Comparison of ENCODE assay signal across 15 cellular contexts in genomic region chr17:74690409-74690825, GRCh38. TPM values are rescaled to one million over a fixed set of nuclear protein-coding genes. Genes with fewer than 3 reads are reported as not detected.
DNase-seq lines count a peak whose midpoint lies in the region; ATAC-seq, FAIRE-seq and TF ChIP-seq lines count a peak whose summit lies in the region.
"Had no signal": no experiment of that assay in that cellular context is flagged by ENCODE, and none has a peak within 500 bp of the region (broad histone marks: within the 10 kb centered on the region; RNA-seq: fewer than 3 reads in every experiment).

No MANE protein-coding gene starts in this region.

- H3K79me2 ChIP-seq in HepG2 (ENCODE audit: insufficient read depth, low read length): no peaks in the 10 kb centered on the region

- no TSS peak for BruUV-seq in HepG2 (replicated peaks; lab: Mats Ljungman, UMichigan)

- no peak for DNase-seq in activated CD8-positive, alpha-beta T cell treated with anti-CD3 and anti-CD28 coated beads for 36 hours
- DNase-seq in activated CD8-positive, alpha-beta T cell treated with anti-CD3 and anti-CD28 coated beads, Interleukin-2, amount 10 ng/mL, durations not matched to agents 7 days and 5 days: no peak
- no peak for DNase-seq in T-helper 17 cell
- no peak for DNase-seq in HepG2 (ENCODE audit: low spot score)
- DNase-seq in tibial nerve (ENCODE audit: low spot score in 2 of 2): peak in 1 of 2 donors; percentile 35
- no peak for DNase-seq in chondrocyte (ENCODE audit: low spot score)
- DNase-seq in stimulated activated CD4-positive, alpha-beta T cell treated with anti-CD3 and anti-CD28 coated beads, Interleukin-4, amount 100 ng/mL, for 24 hours: no peak
- DNase-seq: islet precursor cell had no signal

- H3K4me1 Mint-ChIP-seq in activated CD8-positive, alpha-beta T cell treated with anti-CD3 and anti-CD28 coated beads for 36 hours (ENCODE audit: low read depth): peaks cover 4% of the 10 kb centered on the region
- H3K4me1 Mint-ChIP-seq in activated CD8-positive, alpha-beta T cell treated with anti-CD3 and anti-CD28 coated beads, Interleukin-2, amount 10 ng/mL, durations not matched to agents 7 days and 5 days (ENCODE audit: low read depth): peaks cover 30% of the 10 kb centered on the region
- H3K4me1 Mint-ChIP-seq in T-helper 17 cell (peaks cover 2% of the 10 kb centered on the region), chondrocyte (ENCODE audit: low read depth) (no peaks in the 10 kb centered on the region)
- H3K4me1 Mint-ChIP-seq: nephron had no signal

- TF ChIP-seq CTCF in activated CD8-positive, alpha-beta T cell treated with anti-CD3 and anti-CD28 coated beads for 36 hours (IDR thresholded peaks at IDR 0.05): no peak
- TF ChIP-seq CTCF in HepG2 (CRISPR knock-in tag; IDR thresholded peaks at IDR 0.05) (no peak), tibial nerve (IDR thresholded peaks at IDR 0.05) (no peak), chondrocyte (IDR thresholded peaks at IDR 0.05) (no peak)

- H3K36me3 ChIP-seq in HepG2 (replicated peaks in 1 of 2; ENCODE audit: control insufficient read depth in 1 of 2, insufficient read depth in 2 of 2, low read length in 2 of 2) (no peaks in the 10 kb centered on the region), tibial nerve (no peaks in the 10 kb centered on the region)

- peak overlapping the region; percentile 43 for H3K27ac Mint-ChIP-seq in activated CD8-positive, alpha-beta T cell treated with anti-CD3 and anti-CD28 coated beads for 36 hours
- H3K27ac Mint-ChIP-seq in activated CD8-positive, alpha-beta T cell treated with anti-CD3 and anti-CD28 coated beads, Interleukin-2, amount 10 ng/mL, durations not matched to agents 7 days and 5 days: no peak overlapping the region
- H3K27ac Mint-ChIP-seq in T-helper 17 cell (peak overlapping the region; percentile 27), chondrocyte (ENCODE audit: unreplicated experiment) (no peak overlapping the region)
- H3K27ac Mint-ChIP-seq: nephron, type B pancreatic cell had no signal

- peaks cover 2% of the 10 kb centered on the region; the same call in 1 of the 2 replicates for H4K20me1 ChIP-seq in HepG2 (ENCODE audit: insufficient read depth, low read length)

- H3K9me3 ChIP-seq in T-helper 17 cell (ENCODE audit: control insufficient read depth, low read length, poor library complexity, severe bottlenecking): no peaks in the 10 kb centered on the region
- H3K9me3 ChIP-seq in HepG2 (ENCODE audit: low read length): no peaks in the 10 kb centered on the region
- no peaks in the 10 kb centered on the region for H3K9me3 ChIP-seq in tibial nerve

- POLR2A ChIA-PET in activated CD8-positive, alpha-beta T cell treated with anti-CD3 and anti-CD28 coated beads for 36 hours (lab: Charles Lee): interaction anchor here (1.3 kb wide), 1 partner anchor 11 kb away, joined by 4 read pairs; no protein-coding TSS in a partner anchor
- POLR2A ChIA-PET in activated CD8-positive, alpha-beta T cell treated with anti-CD3 and anti-CD28 coated beads, Interleukin-2, amount 10 ng/mL, durations not matched to agents 7 days and 5 days (lab: Charles Lee): no interaction called here
- POLR2A ChIA-PET in HepG2 (lab: Yijun Ruan, JAX): no interaction called here

- in situ Hi-C loops in HepG2 (cut with HindIII; ENCODE audit: extremely low pct_ligation_motif_present, low pct_unique_long_range_greater_than_20kb): no loop called here

- H3K4me3 ChIP-seq in HepG2 (replicated peaks in 1 of 3; ENCODE audit: insufficient read depth in 1 of 3, low read depth in 2 of 3, low read length in 3 of 3) (no peak overlapping the region), tibial nerve (no peak overlapping the region)
- H3K4me3 ChIP-seq: dorsolateral prefrontal cortex, skin epidermis had no signal

- peaks cover 2% of the 10 kb centered on the region for H3K27me3 Mint-ChIP-seq in activated CD8-positive, alpha-beta T cell treated with anti-CD3 and anti-CD28 coated beads for 36 hours
- peaks cover 31% of the 10 kb centered on the region for H3K27me3 Mint-ChIP-seq in activated CD8-positive, alpha-beta T cell treated with anti-CD3 and anti-CD28 coated beads, Interleukin-2, amount 10 ng/mL, durations not matched to agents 7 days and 5 days (ENCODE audit: low read depth)
- H3K27me3 Mint-ChIP-seq in T-helper 17 cell: peaks cover 33% of the 10 kb centered on the region
- H3K27me3 Mint-ChIP-seq in chondrocyte (ENCODE audit: low read depth): peaks cover 51% of the 10 kb centered on the region

- ATAC-seq in activated CD8-positive, alpha-beta T cell treated with anti-CD3 and anti-CD28 coated beads for 36 hours: no peak
- no peak for ATAC-seq in activated CD8-positive, alpha-beta T cell treated with anti-CD3 and anti-CD28 coated beads, Interleukin-2, amount 10 ng/mL, durations not matched to agents 7 days and 5 days
- peak; percentile 47 for ATAC-seq in T-helper 17 cell
- 0 out of 3 replicates have a peak, but pooled peaks have one; percentile 29 for ATAC-seq in HepG2
- ATAC-seq in GM21825 (IDR thresholded peaks at IDR 0.05; ENCODE audit: unreplicated experiment): no peak

- H3K4me2 ChIP-seq in HepG2 (ENCODE audit: low read depth, low read length): no peak overlapping the region

- intact Hi-C loops in activated CD8-positive, alpha-beta T cell treated with anti-CD3 and anti-CD28 coated beads for 36 hours (cut with micrococcal nuclease): no loop called here
- intact Hi-C loops in HepG2 (cut with micrococcal nuclease; ENCODE audit: unreplicated experiment): no loop called here

- H2AFZ ChIP-seq in HepG2 (ENCODE audit: low read length): no peak overlapping the region

- H3K27me3 ChIP-seq in HepG2 (ENCODE audit: control insufficient read depth in 1 of 2, insufficient read depth in 2 of 2, low read length in 2 of 2) (peaks cover 3 to 49% of the 10 kb centered on the region in 2 experiments; a peak in 4 of 5 replicates), tibial nerve (no peaks in the 10 kb centered on the region)

- CTCF ChIA-PET in activated CD8-positive, alpha-beta T cell treated with anti-CD3 and anti-CD28 coated beads for 36 hours (lab: Charles Lee): interaction anchor here (1.0 to 2.3 kb wide), 4 partner anchors 18 to 48 kb away, joined by 3 to 9 read pairs (median 5); partner anchors contain the start of gene RAB37
- CTCF ChIA-PET in activated CD8-positive, alpha-beta T cell treated with anti-CD3 and anti-CD28 coated beads, Interleukin-2, amount 10 ng/mL, durations not matched to agents 7 days and 5 days (lab: Charles Lee): interaction anchor here (1.3 to 3.4 kb wide), 2 partner anchors 33 to 47 kb away, joined by 4 to 13 read pairs; partner anchors contain the start of gene RAB37
- CTCF ChIA-PET in HepG2 (lab: Yijun Ruan, JAX; ENCODE audit: low intra/inter-chr PET ratio, low total read pairs): no interaction called here

- no peak for TF ChIP-seq POLR2A in HepG2 (IDR thresholded peaks at IDR 0.05; ENCODE audit: insufficient read depth in 1 of 2, low read depth in 2 of 2, low read length in 2 of 2)
- TF ChIP-seq POLR2A in tibial nerve (IDR thresholded peaks at IDR 0.05): no peak

- WGBS in HepG2 (ENCODE audit: low lambda C conversion rate): 40% methylated on average over 6 of the region's 6 CpGs
- 66 to 68% methylated on average over 6 of the region's 6 CpGs for WGBS in tibial nerve, 2 donors

- H3K4me3 Mint-ChIP-seq in activated CD8-positive, alpha-beta T cell treated with anti-CD3 and anti-CD28 coated beads for 36 hours: no peak overlapping the region
- H3K4me3 Mint-ChIP-seq in activated CD8-positive, alpha-beta T cell treated with anti-CD3 and anti-CD28 coated beads, Interleukin-2, amount 10 ng/mL, durations not matched to agents 7 days and 5 days: no peak overlapping the region
- H3K4me3 Mint-ChIP-seq in T-helper 17 cell (no peak overlapping the region), chondrocyte (ENCODE audit: unreplicated experiment) (no peak overlapping the region)
- H3K4me3 Mint-ChIP-seq: nephron, type B pancreatic cell had no signal

- TF ChIP-seq RAD21 in HepG2 (CRISPR knock-in tag; IDR thresholded peaks at IDR 0.05): no peak

- no peak overlapping the region for H3K9ac ChIP-seq in HepG2 (ENCODE audit: insufficient read depth, low read depth, low read length)

- TF ChIP-seq EP300 in HepG2 (IDR thresholded peaks at IDR 0.05; ENCODE audit: low read depth in 2 of 2, low read length in 2 of 2) (no peak), HepG2 (CRISPR knock-in tag; IDR thresholded peaks at IDR 0.05; ENCODE audit: borderline replicate concordance) (no peak), tibial nerve (IDR thresholded peaks at IDR 0.05) (peak in 1 of 2 donors; percentile 61)

- H3K36me3 Mint-ChIP-seq in activated CD8-positive, alpha-beta T cell treated with anti-CD3 and anti-CD28 coated beads for 36 hours (ENCODE audit: low read depth): no peaks in the 10 kb centered on the region
- H3K36me3 Mint-ChIP-seq in activated CD8-positive, alpha-beta T cell treated with anti-CD3 and anti-CD28 coated beads, Interleukin-2, amount 10 ng/mL, durations not matched to agents 7 days and 5 days (ENCODE audit: low read depth): no peaks in the 10 kb centered on the region
- H3K36me3 Mint-ChIP-seq in T-helper 17 cell (ENCODE audit: low read depth): peaks cover 3% of the 10 kb centered on the region
- H3K36me3 Mint-ChIP-seq in chondrocyte (ENCODE audit: low read depth): no peaks in the 10 kb centered on the region
- H3K36me3 Mint-ChIP-seq: type B pancreatic cell had no signal

- FAIRE-seq in HepG2 (lab: Jason Lieb, UNC): no peak
- FAIRE-seq: A204.1, TTC549 had no signal

- H3K4me1 ChIP-seq in HepG2 (ENCODE audit: insufficient read depth, low read length) (no peaks in the 10 kb centered on the region), tibial nerve (no peaks in the 10 kb centered on the region)

- H3K27ac ChIP-seq in HepG2 (ENCODE audit: extremely low read length, insufficient read depth, low read length) (no peak overlapping the region), tibial nerve (peak overlapping the region in 3 of 4 donors; percentile 27 to 52 (median 32))

- H3K9me3 Mint-ChIP-seq in activated CD8-positive, alpha-beta T cell treated with anti-CD3 and anti-CD28 coated beads for 36 hours: no peaks in the 10 kb centered on the region
- H3K9me3 Mint-ChIP-seq in activated CD8-positive, alpha-beta T cell treated with anti-CD3 and anti-CD28 coated beads, Interleukin-2, amount 10 ng/mL, durations not matched to agents 7 days and 5 days (ENCODE audit: insufficient read depth): no peaks in the 10 kb centered on the region
- no peaks in the 10 kb centered on the region for H3K9me3 Mint-ChIP-seq in chondrocyte (ENCODE audit: low read depth)
- H3K9me3 Mint-ChIP-seq: nephron, type B pancreatic cell had no signal

RNA-seq across cellular contexts. Expression of gene CD300LF, which starts 22.3 kb away (rescaled TPM):
- total RNA-seq in activated CD8-positive, alpha-beta T cell treated with anti-CD3 and anti-CD28 coated beads for 36 hours: not detected
- total RNA-seq in activated CD8-positive, alpha-beta T cell treated with anti-CD3 and anti-CD28 coated beads, Interleukin-2, amount 10 ng/mL, durations not matched to agents 7 days and 5 days: not detected
- total RNA-seq in T-helper 17 cell (1 to 10 TPM in 1 of 2 donors, under 1 TPM in 1; 0.29 to 1.9 TPM), HepG2 (2016; rRNA removed; fragmentation: Illumina TruSeq; extraction: Trizol) (not detected in 2 replicates), tibial nerve (1 to 10 TPM in 1 of 4 donors, not detected in 3; 2.1 TPM), chondrocyte (not detected in 3 replicates)
- total RNA-seq in HepG2 (2016; cell fraction: cytosol; rRNA removed; fragmentation: Illumina TruSeq; extraction: Trizol; ENCODE audit: low read depth): not detected in 2 replicates
- total RNA-seq in HepG2 (2016; cell fraction: insoluble cytoplasmic fraction; rRNA removed; fragmentation: Illumina TruSeq; extraction: Trizol): not detected in 2 replicates
- total RNA-seq in HepG2 (2016; cell fraction: membrane; rRNA removed; fragmentation: Illumina TruSeq; extraction: Trizol): not detected in 2 replicates
- total RNA-seq in HepG2 (2016; cell fraction: nucleus; rRNA removed; fragmentation: Illumina TruSeq; extraction: Trizol): not detected in 2 replicates
- not detected in 2 replicates for polyA plus RNA-seq in HepG2 (2011; rRNA removed)
- not detected in 2 replicates for polyA plus RNA-seq in HepG2 (2011; cell fraction: cytosol; rRNA removed)
- not detected in 2 replicates for polyA plus RNA-seq in HepG2 (2011; cell fraction: nucleus; rRNA removed)
- not detected in 2 replicates for polyA plus RNA-seq in HepG2 (2012)
- polyA plus RNA-seq in HepG2 (2016; cell fraction: cytosol; fragmentation: Illumina TruSeq; extraction: Trizol; ENCODE audit: low read depth): not detected in 2 replicates
- not detected in 2 replicates for polyA plus RNA-seq in HepG2 (2016; cell fraction: insoluble cytoplasmic fraction; fragmentation: Illumina TruSeq; extraction: Trizol; ENCODE audit: low read depth)
- polyA plus RNA-seq in HepG2 (2016; cell fraction: membrane; fragmentation: Illumina TruSeq; extraction: Trizol; ENCODE audit: low read depth): not detected in 2 replicates
- polyA plus RNA-seq in HepG2 (2016; cell fraction: nucleus; fragmentation: Illumina TruSeq; extraction: Trizol; ENCODE audit: insufficient read depth, low read depth): not detected in 2 replicates
- not detected in 2 replicates for polyA minus RNA-seq in HepG2 (2011; rRNA and poly(A)+ RNA removed; ENCODE audit: low replicate concordance)
- not detected in 2 replicates for polyA minus RNA-seq in HepG2 (2011; cell fraction: cytosol; rRNA and poly(A)+ RNA removed)
- polyA minus RNA-seq in HepG2 (2011; cell fraction: nucleus; rRNA and poly(A)+ RNA removed): not detected in 2 replicates

RNA-seq across cellular contexts. Expression of gene RAB37, which starts 46.6 kb away (rescaled TPM):
- 1 to 10 TPM; 6.6 to 6.7 TPM for total RNA-seq in activated CD8-positive, alpha-beta T cell treated with anti-CD3 and anti-CD28 coated beads for 36 hours
- 10 to 100 TPM; 19.1 to 19.6 TPM for total RNA-seq in activated CD8-positive, alpha-beta T cell treated with anti-CD3 and anti-CD28 coated beads, Interleukin-2, amount 10 ng/mL, durations not matched to agents 7 days and 5 days
- 10 to 100 TPM; 41.4 to 83.3 TPM for total RNA-seq in T-helper 17 cell
- 0.91 and 1.1 TPM in 2 replicates for total RNA-seq in HepG2 (2016; rRNA removed; fragmentation: Illumina TruSeq; extraction: Trizol)
- total RNA-seq in HepG2 (2016; cell fraction: cytosol; rRNA removed; fragmentation: Illumina TruSeq; extraction: Trizol; ENCODE audit: low read depth): 0.30 TPM in 1 of 2 replicates, not detected in the other
- 0.73 and 1.0 TPM in 2 replicates for total RNA-seq in HepG2 (2016; cell fraction: insoluble cytoplasmic fraction; rRNA removed; fragmentation: Illumina TruSeq; extraction: Trizol)
- total RNA-seq in HepG2 (2016; cell fraction: membrane; rRNA removed; fragmentation: Illumina TruSeq; extraction: Trizol): 0.83 and 0.93 TPM in 2 replicates
- total RNA-seq in HepG2 (2016; cell fraction: nucleus; rRNA removed; fragmentation: Illumina TruSeq; extraction: Trizol): 0.96 and 1.3 TPM in 2 replicates
- 3.7 and 4.7 TPM in 2 replicates for polyA plus RNA-seq in HepG2 (2011; rRNA removed)
- 2.1 and 2.8 TPM in 2 replicates for polyA plus RNA-seq in HepG2 (2011; cell fraction: cytosol; rRNA removed)
- polyA plus RNA-seq in HepG2 (2011; cell fraction: nucleus; rRNA removed): 7.0 and 8.4 TPM in 2 replicates
- polyA plus RNA-seq in HepG2 (2012): 1.8 and 2.4 TPM in 2 replicates
- polyA plus RNA-seq in HepG2 (2016; cell fraction: cytosol; fragmentation: Illumina TruSeq; extraction: Trizol; ENCODE audit: low read depth): 0.18 and 0.22 TPM in 2 replicates
- 0.83 and 0.93 TPM in 2 replicates for polyA plus RNA-seq in HepG2 (2016; cell fraction: insoluble cytoplasmic fraction; fragmentation: Illumina TruSeq; extraction: Trizol; ENCODE audit: low read depth)
- polyA plus RNA-seq in HepG2 (2016; cell fraction: membrane; fragmentation: Illumina TruSeq; extraction: Trizol; ENCODE audit: low read depth): 0.48 and 0.49 TPM in 2 replicates
- polyA plus RNA-seq in HepG2 (2016; cell fraction: nucleus; fragmentation: Illumina TruSeq; extraction: Trizol; ENCODE audit: insufficient read depth, low read depth): 2.4 and 2.8 TPM in 2 replicates
- polyA minus RNA-seq in HepG2 (2011; rRNA and poly(A)+ RNA removed; ENCODE audit: low replicate concordance): 2.2 TPM in 1 of 2 replicates, not detected in the other
- 0.70 and 2.0 TPM in 2 replicates for polyA minus RNA-seq in HepG2 (2011; cell fraction: cytosol; rRNA and poly(A)+ RNA removed)
- polyA minus RNA-seq in HepG2 (2011; cell fraction: nucleus; rRNA and poly(A)+ RNA removed): 1.4 and 1.7 TPM in 2 replicates
- 1 to 10 TPM in 3 of 4 donors, under 1 TPM in 1; 0.87 to 4.4 (median 2.3) TPM for total RNA-seq in tibial nerve
- 0.15 TPM in 1 of 3 replicates, not detected in the others for total RNA-seq in chondrocyte

RNA-seq across cellular contexts. Expression of gene NHERF1, which starts 58.0 kb away (rescaled TPM):
- 100 to 1,000 TPM; 143 to 150 TPM for total RNA-seq in activated CD8-positive, alpha-beta T cell treated with anti-CD3 and anti-CD28 coated beads for 36 hours
- 100 to 1,000 TPM; 286 to 296 TPM for total RNA-seq in activated CD8-positive, alpha-beta T cell treated with anti-CD3 and anti-CD28 coated beads, Interleukin-2, amount 10 ng/mL, durations not matched to agents 7 days and 5 days
- 100 to 1,000 TPM; 130 to 132 TPM for total RNA-seq in T-helper 17 cell
- 138 and 169 TPM in 2 replicates for total RNA-seq in HepG2 (2016; rRNA removed; fragmentation: Illumina TruSeq; extraction: Trizol)
- total RNA-seq in HepG2 (2016; cell fraction: cytosol; rRNA removed; fragmentation: Illumina TruSeq; extraction: Trizol; ENCODE audit: low read depth): 27.0 and 28.2 TPM in 2 replicates
- total RNA-seq in HepG2 (2016; cell fraction: insoluble cytoplasmic fraction; rRNA removed; fragmentation: Illumina TruSeq; extraction: Trizol): 118 and 171 TPM in 2 replicates
- 64.4 and 79.9 TPM in 2 replicates for total RNA-seq in HepG2 (2016; cell fraction: membrane; rRNA removed; fragmentation: Illumina TruSeq; extraction: Trizol)
- 75.3 and 85.2 TPM in 2 replicates for total RNA-seq in HepG2 (2016; cell fraction: nucleus; rRNA removed; fragmentation: Illumina TruSeq; extraction: Trizol)
- polyA plus RNA-seq in HepG2 (2011; rRNA removed): 266 and 269 TPM in 2 replicates
- polyA plus RNA-seq in HepG2 (2011; cell fraction: cytosol; rRNA removed): 232 and 243 TPM in 2 replicates
- polyA plus RNA-seq in HepG2 (2011; cell fraction: nucleus; rRNA removed): 152 and 164 TPM in 2 replicates
- polyA plus RNA-seq in HepG2 (2012): 209 and 226 TPM in 2 replicates
- 52.4 and 55.7 TPM in 2 replicates for polyA plus RNA-seq in HepG2 (2016; cell fraction: cytosol; fragmentation: Illumina TruSeq; extraction: Trizol; ENCODE audit: low read depth)
- 275 and 359 TPM in 2 replicates for polyA plus RNA-seq in HepG2 (2016; cell fraction: insoluble cytoplasmic fraction; fragmentation: Illumina TruSeq; extraction: Trizol; ENCODE audit: low read depth)
- 109 and 126 TPM in 2 replicates for polyA plus RNA-seq in HepG2 (2016; cell fraction: membrane; fragmentation: Illumina TruSeq; extraction: Trizol; ENCODE audit: low read depth)
- polyA plus RNA-seq in HepG2 (2016; cell fraction: nucleus; fragmentation: Illumina TruSeq; extraction: Trizol; ENCODE audit: insufficient read depth, low read depth): 248 and 253 TPM in 2 replicates
- polyA minus RNA-seq in HepG2 (2011; rRNA and poly(A)+ RNA removed; ENCODE audit: low replicate concordance): 92.0 and 295 TPM in 2 replicates
- polyA minus RNA-seq in HepG2 (2011; cell fraction: cytosol; rRNA and poly(A)+ RNA removed): 130 and 139 TPM in 2 replicates
- 62.8 and 68.1 TPM in 2 replicates for polyA minus RNA-seq in HepG2 (2011; cell fraction: nucleus; rRNA and poly(A)+ RNA removed)
- total RNA-seq in tibial nerve: 10 to 100 TPM; 42.2 to 55.2 (median 53.0) TPM
- 98.7 to 108 TPM (median 98.7 TPM) in 3 replicates for total RNA-seq in chondrocyte

Comparison
In these comparisons a context has a peak if more than half of its experiments do, and no peak if none do; other contexts are left out.
1. H3K27ac Mint-ChIP-seq: peak in activated CD8-positive, alpha-beta T cell treated with anti-CD3 and anti-CD28 coated beads for 36 hours (single experiment) and T-helper 17 cell (single experiment); none in activated CD8-positive, alpha-beta T cell treated with anti-CD3 and anti-CD28 coated beads, Interleukin-2, amount 10 ng/mL, durations not matched to agents 7 days and 5 days (single experiment) and chondrocyte (single experiment).
2. ATAC-seq: peak in T-helper 17 cell (single experiment) and HepG2 (single experiment); none in activated CD8-positive, alpha-beta T cell treated with anti-CD3 and anti-CD28 coated beads for 36 hours (single experiment), activated CD8-positive, alpha-beta T cell treated with anti-CD3 and anti-CD28 coated beads, Interleukin-2, amount 10 ng/mL, durations not matched to agents 7 days and 5 days (single experiment) and GM21825 (single experiment).